In genomic region chr15:56242576-56243116, GRCh38 we compare ENCODE assay signal across 8 cellular contexts.
DNase-seq lines count a peak whose midpoint lies in the region; ATAC-seq and TF ChIP-seq lines count a peak whose summit lies in the region.

No MANE protein-coding gene starts in this region.

- TF ChIP-seq CTCF in RWPE2 (IDR thresholded peaks at IDR 0.05; ENCODE audit: poor library complexity, severe bottlenecking) (no peak), epithelial cell of esophagus (IDR thresholded peaks at IDR 0.05; ENCODE audit: insufficient read depth, low read depth, low read length, missing control alignments) (no peak), parathyroid adenoma (IDR thresholded peaks at IDR 0.05) (no peak)

- H3K4me3 ChIP-seq in RWPE2 (ENCODE audit: severe bottlenecking) (peak overlapping the region; percentile 93), epithelial cell of esophagus (ENCODE audit: low read length) (peak overlapping the region; percentile 70), parathyroid adenoma (ENCODE audit: low read depth, low read length) (peak overlapping the region; percentile 76)

- H3K27me3 ChIP-seq in RWPE2 (ENCODE audit: insufficient read depth, poor library complexity, severe bottlenecking), result no peaks in the 10 kb centered on the region
- H3K27me3 ChIP-seq in parathyroid adenoma (ENCODE audit: control insufficient read depth, insufficient read depth, low read length), result no peaks in the 10 kb centered on the region

- peak overlapping the region; percentile 87 for H3K27ac ChIP-seq in RWPE2 (ENCODE audit: poor library complexity, severe bottlenecking)
- no peak overlapping the region for H3K27ac ChIP-seq in parathyroid adenoma

- DNase-seq in NK-92 treated with Interleukin-12 subunit alpha and Interleukin-12 subunit beta, amount 100 ng/mL, for 24 hours (lab: John Stamatoyannopoulos, UW), result peak; percentile 42
- DNase-seq in NK-92 (lab: John Stamatoyannopoulos, UW; ENCODE audit: unreplicated experiment) (no peak), RWPE2 (ENCODE audit: low spot score) (no peak), epithelial cell of esophagus (ENCODE audit: low read depth) (peak; percentile 8), MV-4-11 (lab: John Stamatoyannopoulos, UW) (no peak), SHP77 treated with DMSO at 0.1 percent for 48 hours (lab: John Stamatoyannopoulos, UW) (no peak)

- H3K4me2 ChIP-seq in parathyroid adenoma (ENCODE audit: low read length), result peak overlapping the region; percentile 76

- H3K9ac ChIP-seq in parathyroid adenoma, result no peak overlapping the region

- H3K9me3 ChIP-seq in RWPE2 (ENCODE audit: severe bottlenecking), result peaks cover 2% of the 10 kb centered on the region
- H3K9me3 ChIP-seq in parathyroid adenoma (ENCODE audit: control insufficient read depth, low read length), result no peaks in the 10 kb centered on the region

- H3K4me1 ChIP-seq in RWPE2 (ENCODE audit: insufficient read depth, poor library complexity, severe bottlenecking) (peaks cover 28% of the 10 kb centered on the region), parathyroid adenoma (no peaks in the 10 kb centered on the region)

- peak; percentile 1; the same call in 1 of the 3 replicates for ATAC-seq in RWPE2 (ENCODE audit: low read depth)
- ATAC-seq in HG02678 (IDR thresholded peaks at IDR 0.05; ENCODE audit: unreplicated experiment), result no peak

- H3K79me2 ChIP-seq in parathyroid adenoma, result peaks cover 7% of the 10 kb centered on the region

- peak overlapping the region; percentile 34 for H2AFZ ChIP-seq in parathyroid adenoma

- H3K36me3 ChIP-seq in RWPE2 (ENCODE audit: low read depth) (peaks cover 47% of the 10 kb centered on the region), parathyroid adenoma (ENCODE audit: control insufficient read depth, insufficient read depth, low read length) (no peaks in the 10 kb centered on the region)

Comparison
In these comparisons a context has a peak if more than half of its experiments do, and no peak if none do; other contexts are left out.
1. DNase-seq: peak in NK-92 treated with Interleukin-12 subunit alpha and Interleukin-12 subunit beta, amount 100 ng/mL, for 24 hours (single experiment) and epithelial cell of esophagus (single experiment); none in NK-92 (single experiment), RWPE2 (single experiment), MV-4-11 (single experiment) and SHP77 treated with DMSO at 0.1 percent for 48 hours (single experiment).
2. Peak in every context shown above with its lines, with median percentiles within 50 percentile points of each other: H3K4me3 ChIP-seq.